7 cellular contexts compared by ENCODE assay signal in genomic region chr3:43389388-43390254, GRCh38.
DNase-seq lines count a peak whose midpoint lies in the region; ATAC-seq and TF ChIP-seq lines count a peak whose summit lies in the region.

No MANE protein-coding gene starts in this region.

- H3K4me1 ChIP-seq in colonic mucosa = no peaks in the 10 kb centered on the region
- H3K4me1 ChIP-seq in suprapubic skin = no peaks in the 10 kb centered on the region

- H3K27ac Mint-ChIP-seq in naive thymus-derived CD8-positive, alpha-beta T cell = peak overlapping the region; percentile 88 to 98 (median 94)

- peak; percentile 66 to 69 for DNase-seq in activated CD4-positive, alpha-beta T cell treated with anti-CD3 and anti-CD28 coated beads for 4 hours
- DNase-seq in colonic mucosa = no peak
- peak; percentile 33 to 88 (median 73) for DNase-seq in naive thymus-derived CD8-positive, alpha-beta T cell
- no peak for DNase-seq in suprapubic skin (ENCODE audit: low spot score in 2 of 2)
- no peak for DNase-seq in ACHN
- DNase-seq in GM10266 (ENCODE audit: extremely low spot score) = no peak

- H3K27ac ChIP-seq in colonic mucosa = peak overlapping the region; percentile 38
- H3K27ac ChIP-seq in suprapubic skin = peak overlapping the region; percentile 71

- no peak for TF ChIP-seq EP300 in suprapubic skin (IDR thresholded peaks at IDR 0.05)

- H3K9ac ChIP-seq in colonic mucosa (ENCODE audit: low read depth in 2 of 2, low read length in 2 of 2) = no peak overlapping the region

- H3K9me3 ChIP-seq in colonic mucosa = no peaks in the 10 kb centered on the region
- H3K9me3 ChIP-seq in suprapubic skin = peaks cover 6% of the 10 kb centered on the region

- no peaks in the 10 kb centered on the region for H3K27me3 Mint-ChIP-seq in naive thymus-derived CD8-positive, alpha-beta T cell

- H3K36me3 ChIP-seq in colonic mucosa (no peaks in the 10 kb centered on the region), suprapubic skin (no peaks in the 10 kb centered on the region)

- peaks cover 43 to 86% (median 67%) of the 10 kb centered on the region in 4 donors for H3K4me1 Mint-ChIP-seq in naive thymus-derived CD8-positive, alpha-beta T cell

- intact Hi-C loops in colonic mucosa (cut with DNase I) = no loop called here

- H3K27me3 ChIP-seq in colonic mucosa = no peaks in the 10 kb centered on the region
- H3K27me3 ChIP-seq in suprapubic skin = no peaks in the 10 kb centered on the region

- in situ Hi-C loops in ACHN (cut with HindIII; ENCODE audit: low pct_ligation_motif_present, low pct_unique_long_range_greater_than_20kb, low sequenced_read_pairs) = no loop called here

- peak overlapping the region; percentile 12 to 84 (median 72) for H3K4me3 Mint-ChIP-seq in naive thymus-derived CD8-positive, alpha-beta T cell

- peaks cover 0 to 21% (median 1%) of the 10 kb centered on the region in 9 donors for H3K9me3 Mint-ChIP-seq in naive thymus-derived CD8-positive, alpha-beta T cell

- peaks cover 0 to 4% (median 0%) of the 10 kb centered on the region in 3 donors for H3K36me3 Mint-ChIP-seq in naive thymus-derived CD8-positive, alpha-beta T cell

- H3K4me3 ChIP-seq in colonic mucosa = no peak overlapping the region
- H3K4me3 ChIP-seq in suprapubic skin = no peak overlapping the region

- ATAC-seq in HG03280 (IDR thresholded peaks at IDR 0.05; ENCODE audit: unreplicated experiment) = peak; percentile 77
- peak; percentile 88 to 97 for ATAC-seq in naive thymus-derived CD8-positive, alpha-beta T cell

- POLR2A ChIA-PET in naive thymus-derived CD8-positive, alpha-beta T cell (lab: Charles Lee) = interaction anchor here (1.0 to 2.9 kb wide), 14 partner anchors 10 to 227 kb away, joined by 3 to 24 read pairs (median 4); partner anchors contain the start of gene SNRK

- TF ChIP-seq CTCF in colonic mucosa (IDR thresholded peaks at IDR 0.05) (no peak), suprapubic skin (IDR thresholded peaks at IDR 0.05) (no peak), GM10266 (IDR thresholded peaks at IDR 0.05; ENCODE audit: control insufficient read depth, insufficient read depth, low read depth, missing control alignments) (no peak)

- no peak for TF ChIP-seq POLR2A in suprapubic skin (IDR thresholded peaks at IDR 0.05)

- 70% methylated on average over 10 of the region's 10 CpGs for WGBS in suprapubic skin

Comparison
In these comparisons a context has a peak if more than half of its experiments do, and no peak if none do; other contexts are left out.
1. DNase-seq: peak in activated CD4-positive, alpha-beta T cell treated with anti-CD3 and anti-CD28 coated beads for 4 hours (2 of 2) and naive thymus-derived CD8-positive, alpha-beta T cell (10 of 10); none in colonic mucosa (single experiment), suprapubic skin (0 of 2), ACHN (single experiment) and GM10266 (single experiment).